23 cellular contexts compared by ENCODE assay signal in the genomic region with DNA sequence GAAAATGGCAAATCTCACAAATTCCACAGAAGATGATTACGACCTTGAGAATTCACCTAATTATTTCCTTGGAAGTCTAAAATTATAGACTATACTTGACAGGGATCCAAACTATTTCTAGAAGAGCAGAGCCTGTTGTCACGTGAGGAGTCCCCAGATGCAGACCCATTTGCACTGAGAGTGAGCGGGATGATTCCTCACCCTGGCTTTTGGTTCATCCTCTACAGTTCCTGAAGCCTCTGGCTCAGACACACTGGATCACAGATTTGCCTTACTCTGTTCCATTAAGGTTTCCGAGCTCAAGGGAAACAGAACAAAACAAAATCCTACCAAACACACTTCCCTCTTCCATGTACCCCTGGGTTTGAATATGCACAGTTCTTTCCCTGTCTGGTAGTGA. TPM values are rescaled to one million over a fixed set of nuclear protein-coding genes. Genes with fewer than 3 reads are reported as not detected.
"Had no signal": no experiment of that assay in that cellular context is flagged by ENCODE, and none has a peak within 500 bp of the region (broad histone marks: within the 10 kb centered on the region; RNA-seq: fewer than 3 reads in every experiment).

No MANE protein-coding gene starts in this region.

- H3K27me3 Mint-ChIP-seq: activated CD4-positive, alpha-beta memory T cell treated with anti-CD3 and anti-CD28 coated beads, Interleukin-2, amount 10 ng/mL, durations not matched to agents 7 days and 5 days; activated naive CD8-positive, alpha-beta T cell treated with anti-CD3 and anti-CD28 coated beads for 36 hours; stimulated activated naive CD8-positive, alpha-beta T cell treated with anti-CD3 and anti-CD28 coated beads, Interleukin-15, Interleukin-2, amounts not matched to agents 100 ng/mL and 50 ng/mL, for 24 hours; T-cell had no signal

- H3K27me3 ChIP-seq: colonic mucosa, gastrocnemius medialis, upper lobe of left lung had no signal

- H3K36me3 ChIP-seq: colonic mucosa, gastrocnemius medialis, upper lobe of left lung had no signal

- H3K36me3 Mint-ChIP-seq: immature natural killer cell, natural killer cell, T-cell had no signal

- H3K4me1 Mint-ChIP-seq: activated CD8-positive, alpha-beta memory T cell treated with anti-CD3 and anti-CD28 coated beads, Interleukin-2, amount 10 ng/mL, durations not matched to agents 7 days and 5 days; activated naive CD8-positive, alpha-beta T cell treated with anti-CD3 and anti-CD28 coated beads for 36 hours; immature natural killer cell; natural killer cell; WTC11 had no signal

- ATAC-seq: activated CD8-positive, alpha-beta memory T cell treated with anti-CD3 and anti-CD28 coated beads, Interleukin-2, amount 10 ng/mL, durations not matched to agents 7 days and 5 days; gastrocnemius medialis; natural killer cell; SK-N-SH treated with all-trans-retinoic acid at 6 μM for 48 hours; T-cell; WTC11 had no signal

- H3K9me3 ChIP-seq: colonic mucosa, gastrocnemius medialis had no signal

- H3K9me3 Mint-ChIP-seq: natural killer cell had no signal

- DNase-seq: activated CD4-positive, alpha-beta memory T cell treated with anti-CD3 and anti-CD28 coated beads, Interleukin-2, amount 10 ng/mL, durations not matched to agents 7 days and 5 days; activated CD4-positive, alpha-beta T cell treated with anti-CD3 and anti-CD28 coated beads for 4 hours; activated CD8-positive, alpha-beta memory T cell treated with anti-CD3 and anti-CD28 coated beads, Interleukin-2, amount 10 ng/mL, durations not matched to agents 7 days and 5 days; activated naive CD4-positive, alpha-beta T cell; activated naive CD8-positive, alpha-beta T cell treated with anti-CD3 and anti-CD28 coated beads for 36 hours; amniotic stem cell; central memory CD4-positive, alpha-beta T cell; colonic mucosa; endodermal cell; gastrocnemius medialis; head of caudate nucleus; immature natural killer cell; kidney glomerular epithelial cell; mesendoderm; natural killer cell; retina; stimulated activated CD4-positive, alpha-beta T cell treated with anti-CD3 and anti-CD28 coated beads, Interleukin-2, amount 100 ng/mL, for 48 hours; T-cell; upper lobe of left lung had no signal

- H3K4me1 ChIP-seq: colonic mucosa had no signal

- H3K4me3 Mint-ChIP-seq: activated CD4-positive, alpha-beta memory T cell treated with anti-CD3 and anti-CD28 coated beads, Interleukin-2, amount 10 ng/mL, durations not matched to agents 7 days and 5 days; activated CD8-positive, alpha-beta memory T cell treated with anti-CD3 and anti-CD28 coated beads, Interleukin-2, amount 10 ng/mL, durations not matched to agents 7 days and 5 days; activated naive CD8-positive, alpha-beta T cell treated with anti-CD3 and anti-CD28 coated beads for 36 hours; endodermal cell; immature natural killer cell; natural killer cell; stimulated activated naive CD8-positive, alpha-beta T cell treated with anti-CD3 and anti-CD28 coated beads, Interleukin-15, Interleukin-2, amounts not matched to agents 100 ng/mL and 50 ng/mL, for 24 hours; T-cell; WTC11 had no signal

- H3K4me3 ChIP-seq: colonic mucosa, gastrocnemius medialis, upper lobe of left lung had no signal

- H3K27ac Mint-ChIP-seq: activated CD4-positive, alpha-beta memory T cell treated with anti-CD3 and anti-CD28 coated beads, Interleukin-2, amount 10 ng/mL, durations not matched to agents 7 days and 5 days; activated CD8-positive, alpha-beta memory T cell treated with anti-CD3 and anti-CD28 coated beads, Interleukin-2, amount 10 ng/mL, durations not matched to agents 7 days and 5 days; activated naive CD8-positive, alpha-beta T cell treated with anti-CD3 and anti-CD28 coated beads for 36 hours; endodermal cell; immature natural killer cell; natural killer cell; stimulated activated naive CD8-positive, alpha-beta T cell treated with anti-CD3 and anti-CD28 coated beads, Interleukin-15, Interleukin-2, amounts not matched to agents 100 ng/mL and 50 ng/mL, for 24 hours; T-cell; WTC11 had no signal

- H3K27ac ChIP-seq: gastrocnemius medialis, upper lobe of left lung had no signal

RNA-seq across cellular contexts. Expression of a gene that starts 22.9 kb away (rescaled TPM):
- total RNA-seq: endodermal cell, epithelial cell of proximal tubule, WTC11 had no signal
